ENCODE assay signal across 10 cellular contexts in the genomic region with DNA sequence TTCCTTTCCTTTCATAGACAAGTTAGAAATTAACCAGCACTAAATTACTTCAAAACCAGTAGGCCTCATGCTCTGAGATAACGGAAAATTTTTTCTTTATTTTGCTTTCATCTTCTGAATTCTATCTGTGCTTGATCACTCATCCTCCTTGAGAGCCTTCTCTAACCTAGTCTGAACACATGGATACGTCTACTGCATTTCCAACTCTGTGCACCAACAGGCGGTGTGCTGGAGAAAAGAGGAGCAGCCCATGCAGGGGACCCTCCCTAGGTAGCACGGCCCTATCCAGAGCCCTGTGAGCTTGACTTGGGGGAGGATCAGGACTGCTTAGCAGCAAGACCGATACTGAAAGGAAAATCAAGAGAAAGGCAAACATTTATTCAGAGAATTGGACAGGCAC.
DNase-seq lines count a peak whose midpoint lies in the region; ATAC-seq and TF ChIP-seq lines count a peak whose summit lies in the region.
"Had no signal": no experiment of that assay in that cellular context is flagged by ENCODE, and none has a peak within 500 bp of the region (broad histone marks: within the 10 kb centered on the region; RNA-seq: fewer than 3 reads in every experiment).

No MANE protein-coding gene starts in this region.

- peak overlapping the region; percentile 31 to 62 for H3K4me3 ChIP-seq in duodenal mucosa (ENCODE audit: low read depth in 1 of 2, low read length in 2 of 2)

- H3K9me3 ChIP-seq in duodenal mucosa (ENCODE audit: control insufficient read depth in 1 of 2, low read length in 2 of 2): no peaks in the 10 kb centered on the region

- peak overlapping the region; percentile 33 for H3K27ac ChIP-seq in duodenal mucosa (ENCODE audit: low read depth, low read length)

- DNase-seq in DMS53 (lab: John Stamatoyannopoulos, UW) (peak; percentile 60), OCI-M1 (lab: John Stamatoyannopoulos, UW) (peak; percentile 73), omental fat pad (ENCODE audit: low spot score) (no peak), NCI-H748 treated with DMSO at 0.1 percent for 48 hours (lab: John Stamatoyannopoulos, UW) (no peak), hepatic stellate cell (ENCODE audit: low spot score) (no peak), iPS-NIHi7 (ENCODE audit: extremely low spot score) (no peak), GOT3 (lab: John Stamatoyannopoulos, UW) (no peak)
- DNase-seq: DMS79 treated with DMSO at 0.1 percent for 48 hours, NCI-H1436 treated with DMSO at 0.1 percent for 48 hours had no signal

- H3K36me3 ChIP-seq in duodenal mucosa (ENCODE audit: control insufficient read depth in 1 of 2, insufficient read depth in 2 of 2, low read length in 2 of 2): peaks cover 0 to 3% of the 10 kb centered on the region in 2 donors

- no peak for TF ChIP-seq CTCF in omental fat pad (IDR thresholded peaks at IDR 0.05)

- peak overlapping the region; percentile 20 to 48 for H3K9ac ChIP-seq in duodenal mucosa (ENCODE audit: low read depth in 1 of 2, low read length in 2 of 2)

- ATAC-seq in omental fat pad (ENCODE audit: low FRiP score): peak; percentile 48

- peaks cover 49 to 53% of the 10 kb centered on the region in 2 donors for H3K4me1 ChIP-seq in duodenal mucosa (ENCODE audit: control insufficient read depth in 1 of 2, insufficient read depth in 2 of 2, low read length in 2 of 2)

- no peaks in the 10 kb centered on the region for H3K27me3 ChIP-seq in duodenal mucosa (ENCODE audit: control insufficient read depth in 1 of 2, insufficient read depth in 2 of 2, low read length in 2 of 2)

Comparison
In these comparisons a context has a peak if more than half of its experiments do, and no peak if none do; other contexts are left out.
1. DNase-seq: peak in DMS53 (single experiment) and OCI-M1 (single experiment); none in omental fat pad (single experiment), NCI-H748 treated with DMSO at 0.1 percent for 48 hours (single experiment), hepatic stellate cell (single experiment), iPS-NIHi7 (single experiment) and GOT3 (single experiment).